33 cellular contexts compared by ENCODE assay signal in genomic region chr12:4044101-4044500, GRCh38.
"Had no signal": no experiment of that assay in that cellular context is flagged by ENCODE, and none has a peak within 500 bp of the region (broad histone marks: within the 10 kb centered on the region; RNA-seq: fewer than 3 reads in every experiment).

No MANE protein-coding gene starts in this region.

- H3K27me3 ChIP-seq: adrenal gland, body of pancreas had no signal

- H3K27ac Mint-ChIP-seq: activated B cell treated with CpG ODN at 0.5 μM for 24 hours; activated CD4-positive, alpha-beta memory T cell treated with anti-CD3 and anti-CD28 coated beads for 36 hours; activated CD4-positive, alpha-beta T cell treated with anti-CD3 and anti-CD28 coated beads for 36 hours; activated CD4-positive, alpha-beta T cell treated with anti-CD3 and anti-CD28 coated beads, Interleukin-2, amount 10 ng/mL, durations not matched to agents 24 days and 14 days; activated CD8-positive, alpha-beta T cell treated with anti-CD3 and anti-CD28 coated beads, Interleukin-2, amount 10 ng/mL, durations not matched to agents 7 days and 5 days; activated naive CD8-positive, alpha-beta T cell treated with anti-CD3 and anti-CD28 coated beads for 36 hours; activated naive CD8-positive, alpha-beta T cell treated with anti-CD3 and anti-CD28 coated beads, Interleukin-2, amount 50 U/mL, for 24 hours; activated T-helper 17 cell treated with anti-CD3 and anti-CD28 coated beads, Interleukin-2, amount 50 U/mL, for 72 hours; dendritic cell treated with granulocyte-macrophage colony-stimulating factor and Interleukin-4, amounts not matched to agents 40 ng/mL and 50 ng/mL, for 4 days; effector memory CD8-positive, alpha-beta T cell; T-cell; T-helper 1 cell treated with Interleukin-12 subunit alpha and Interleukin-12 subunit beta and Interleukin-4 antibody, amounts not matched to agents 30 μg/mL and 1 μg/mL, for 36 hours had no signal

- H3K4me3 ChIP-seq: adrenal gland, body of pancreas, breast epithelium, cardiac muscle cell, coronary artery, dorsolateral prefrontal cortex had no signal

- H3K36me3 ChIP-seq: adrenal gland, breast epithelium, cardiac muscle cell, WERI-Rb-1 had no signal

- H3K4me1 ChIP-seq: adrenal gland, body of pancreas, breast epithelium had no signal

- H3K9me3 Mint-ChIP-seq: activated B cell treated with CpG ODN at 0.5 μM for 24 hours; activated CD4-positive, alpha-beta memory T cell treated with anti-CD3 and anti-CD28 coated beads for 36 hours; activated CD4-positive, alpha-beta T cell treated with anti-CD3 and anti-CD28 coated beads, Interleukin-2, amount 10 ng/mL, durations not matched to agents 24 days and 14 days; activated naive CD4-positive, alpha-beta T cell treated with anti-CD3 and anti-CD28 coated beads, Interleukin-2, amount 50 U/mL, for 24 hours; activated naive CD8-positive, alpha-beta T cell treated with anti-CD3 and anti-CD28 coated beads for 36 hours; activated naive CD8-positive, alpha-beta T cell treated with anti-CD3 and anti-CD28 coated beads, Interleukin-2, amount 50 U/mL, for 24 hours; activated T-cell treated with anti-CD3 and anti-CD28 coated beads, Interleukin-2, amount 50 U/mL, for 4 hours; activated T-helper 17 cell treated with anti-CD3 and anti-CD28 coated beads, Interleukin-2, amount 50 U/mL, for 72 hours; central memory CD8-positive, alpha-beta T cell; dendritic cell treated with granulocyte-macrophage colony-stimulating factor and Interleukin-4, amounts not matched to agents 40 ng/mL and 50 ng/mL, for 4 days; effector memory CD8-positive, alpha-beta T cell; T-cell; T-helper 1 cell treated with Interleukin-12 subunit alpha and Interleukin-12 subunit beta and Interleukin-4 antibody, amounts not matched to agents 30 μg/mL and 1 μg/mL, for 36 hours had no signal

- H3K27ac ChIP-seq: adrenal gland, body of pancreas, breast epithelium, cardiac muscle cell, coronary artery, dorsolateral prefrontal cortex, epithelial cell of prostate, WERI-Rb-1 had no signal

- H3K9me3 ChIP-seq: adrenal gland, body of pancreas, breast epithelium had no signal

- H3K27me3 Mint-ChIP-seq: activated CD4-positive, alpha-beta memory T cell treated with anti-CD3 and anti-CD28 coated beads for 36 hours; activated CD4-positive, alpha-beta T cell treated with anti-CD3 and anti-CD28 coated beads for 36 hours; activated naive CD4-positive, alpha-beta T cell treated with anti-CD3 and anti-CD28 coated beads, Interleukin-2, amount 50 U/mL, for 24 hours; activated naive CD8-positive, alpha-beta T cell treated with anti-CD3 and anti-CD28 coated beads, Interleukin-2, amount 50 U/mL, for 24 hours; activated T-helper 17 cell treated with anti-CD3 and anti-CD28 coated beads, Interleukin-2, amount 50 U/mL, for 72 hours; T-cell had no signal

- H3K4me1 Mint-ChIP-seq: activated B cell treated with CpG ODN at 0.5 μM for 24 hours; activated naive CD4-positive, alpha-beta T cell treated with anti-CD3 and anti-CD28 coated beads, Interleukin-2, amount 50 U/mL, for 24 hours; activated T-helper 17 cell treated with anti-CD3 and anti-CD28 coated beads, Interleukin-2, amount 50 U/mL, for 72 hours; central memory CD8-positive, alpha-beta T cell; T-cell had no signal

- H3K36me3 Mint-ChIP-seq: activated CD4-positive, alpha-beta memory T cell treated with anti-CD3 and anti-CD28 coated beads for 36 hours; activated naive CD8-positive, alpha-beta T cell treated with anti-CD3 and anti-CD28 coated beads for 36 hours had no signal

- ATAC-seq: activated CD4-positive, alpha-beta T cell treated with anti-CD3 and anti-CD28 coated beads for 36 hours; activated CD4-positive, CD25-positive, alpha-beta regulatory T cell treated with anti-CD3 and anti-CD28 coated beads, Interleukin-2, amount 50 U/mL, for 24 hours; activated CD8-positive, alpha-beta T cell treated with anti-CD3 and anti-CD28 coated beads, Interleukin-2, amount 10 ng/mL, durations not matched to agents 7 days and 5 days; activated naive CD8-positive, alpha-beta T cell treated with anti-CD3 and anti-CD28 coated beads, Interleukin-2, amount 50 U/mL, for 24 hours; activated T-cell treated with anti-CD3 and anti-CD28 coated beads, Interleukin-2, amount 50 U/mL, for 4 hours; activated T-helper 17 cell treated with anti-CD3 and anti-CD28 coated beads, Interleukin-2, amount 50 U/mL, for 72 hours; body of pancreas; effector memory CD8-positive, alpha-beta T cell; T-cell had no signal

- DNase-seq: activated B cell treated with CpG ODN at 0.5 μM for 24 hours; activated CD4-positive, alpha-beta memory T cell treated with anti-CD3 and anti-CD28 coated beads for 36 hours; activated CD4-positive, alpha-beta T cell treated with anti-CD3 and anti-CD28 coated beads for 36 hours; activated CD4-positive, alpha-beta T cell treated with anti-CD3 and anti-CD28 coated beads, Interleukin-2, amount 10 ng/mL, durations not matched to agents 24 days and 14 days; activated CD8-positive, alpha-beta T cell treated with anti-CD3 and anti-CD28 coated beads, Interleukin-2, amount 10 ng/mL, durations not matched to agents 7 days and 5 days; activated effector memory CD4-positive, alpha-beta T cell treated with Interleukin-2 at 50 U/mL for 16 hours; activated gamma-delta T cell treated with Interleukin-2 at 50 U/mL for 16 hours; activated naive CD4-positive, alpha-beta T cell treated with Interleukin-2 at 50 U/mL for 16 hours; activated naive CD8-positive, alpha-beta T cell treated with anti-CD3 and anti-CD28 coated beads for 36 hours; activated naive CD8-positive, alpha-beta T cell treated with anti-CD3 and anti-CD28 coated beads, Interleukin-2, amount 50 U/mL, for 24 hours; activated T-cell treated with anti-CD3 and anti-CD28 coated beads, Interleukin-2, amount 50 U/mL, for 4 hours; adrenal gland; amygdala; aorta; body of pancreas; dorsolateral prefrontal cortex; effector CD4-positive, alpha-beta T cell; effector memory CD8-positive, alpha-beta T cell; foreskin fibroblast; SW 1271; T-cell; T-helper 9 cell; WERI-Rb-1 had no signal

- H3K4me3 Mint-ChIP-seq: activated B cell treated with CpG ODN at 0.5 μM for 24 hours; activated CD4-positive, alpha-beta memory T cell treated with anti-CD3 and anti-CD28 coated beads for 36 hours; activated CD4-positive, alpha-beta T cell treated with anti-CD3 and anti-CD28 coated beads for 36 hours; activated CD4-positive, alpha-beta T cell treated with anti-CD3 and anti-CD28 coated beads, Interleukin-2, amount 10 ng/mL, durations not matched to agents 24 days and 14 days; activated CD8-positive, alpha-beta T cell treated with anti-CD3 and anti-CD28 coated beads, Interleukin-2, amount 10 ng/mL, durations not matched to agents 7 days and 5 days; activated naive CD4-positive, alpha-beta T cell treated with anti-CD3 and anti-CD28 coated beads, Interleukin-2, amount 50 U/mL, for 24 hours; activated naive CD8-positive, alpha-beta T cell treated with anti-CD3 and anti-CD28 coated beads for 36 hours; activated naive CD8-positive, alpha-beta T cell treated with anti-CD3 and anti-CD28 coated beads, Interleukin-2, amount 50 U/mL, for 24 hours; activated T-cell treated with anti-CD3 and anti-CD28 coated beads, Interleukin-2, amount 50 U/mL, for 4 hours; activated T-helper 17 cell treated with anti-CD3 and anti-CD28 coated beads, Interleukin-2, amount 50 U/mL, for 72 hours; central memory CD8-positive, alpha-beta T cell; dendritic cell treated with granulocyte-macrophage colony-stimulating factor and Interleukin-4, amounts not matched to agents 40 ng/mL and 50 ng/mL, for 4 days; effector memory CD8-positive, alpha-beta T cell; T-cell; T-helper 1 cell treated with Interleukin-12 subunit alpha and Interleukin-12 subunit beta and Interleukin-4 antibody, amounts not matched to agents 30 μg/mL and 1 μg/mL, for 36 hours had no signal
